In the genomic region with DNA sequence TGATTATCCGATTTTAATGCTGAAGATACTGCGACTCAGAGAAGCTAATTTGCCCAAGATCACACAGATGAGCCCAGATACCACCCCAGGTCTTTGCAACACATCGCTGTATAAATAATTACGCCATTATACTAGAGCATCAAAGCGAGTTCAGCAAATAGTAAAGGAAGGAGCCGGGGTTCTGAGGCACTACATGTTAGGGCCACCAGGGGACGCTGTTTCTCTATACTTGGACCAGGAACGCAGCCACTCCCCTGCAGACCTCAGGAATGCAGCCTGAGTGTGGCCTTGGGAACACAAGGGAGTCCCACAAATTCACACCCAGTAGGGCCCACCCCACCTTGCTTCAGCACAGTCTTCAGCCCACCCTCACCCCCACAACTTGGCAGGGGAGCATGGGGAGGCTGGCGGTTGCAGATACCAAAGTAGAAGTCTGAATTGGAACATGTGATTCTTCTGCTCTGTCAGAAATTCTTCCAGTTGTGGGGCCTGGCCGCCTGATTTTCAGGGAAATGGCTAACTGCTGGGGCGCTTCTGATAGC, we compare ENCODE assay signal across 8 cellular contexts. TPM values are rescaled to one million over a fixed set of nuclear protein-coding genes. Genes with fewer than 3 reads are reported as not detected.
DNase-seq lines count a peak whose midpoint lies in the region; ATAC-seq and TF ChIP-seq lines count a peak whose summit lies in the region.

No MANE protein-coding gene starts in this region.

- peaks cover 3% of the 10 kb centered on the region for H3K27me3 ChIP-seq in lower lobe of right lung (ENCODE audit: low read depth)

- H3K36me3 ChIP-seq in lower lobe of right lung, result no peaks in the 10 kb centered on the region

- H3K4me3 ChIP-seq in lower lobe of right lung, result no peak overlapping the region

- peak overlapping the region; percentile 96 for H3K27ac ChIP-seq in lower lobe of right lung

- no peaks in the 10 kb centered on the region for H3K9me3 ChIP-seq in lower lobe of right lung

- intact Hi-C loops in lower lobe of right lung (cut with DNase I), result loop anchor here (5.0 kb wide), 1 partner anchor 169 kb away; no protein-coding TSS in a partner anchor

- DNase-seq in ELF-1 (ENCODE audit: low read depth, low spot score), result peak; percentile 91
- DNase-seq in NCI-H460 (ENCODE audit: extremely low read depth, low read depth), result peak; percentile 60
- DNase-seq in activated CD4-positive, alpha-beta T cell treated with anti-CD3 and anti-CD28 coated beads, Interleukin-2, amount 50 U/mL, for 1 hour, result peak; percentile 72
- DNase-seq in dermis microvascular lymphatic vessel endothelial cell (ENCODE audit: low read depth in 2 of 2), result peak; percentile 57 to 72
- peak; percentile 83 for DNase-seq in lower lobe of right lung
- DNase-seq in stimulated activated CD4-positive, alpha-beta T cell treated with anti-CD3 and anti-CD28 coated beads, TNF-alpha, amount 100 ng/mL, for 1 hour (ENCODE audit: low read depth in 3 of 3, low spot score in 1 of 3), result peak; percentile 32 to 70 (median 44)

- ATAC-seq in HG03039 (IDR thresholded peaks at IDR 0.05; ENCODE audit: unreplicated experiment) (peak; percentile 50), lower lobe of right lung (peak; percentile 60 to 83), HG03045 (IDR thresholded peaks at IDR 0.05; ENCODE audit: unreplicated experiment) (no peak)

- TF ChIP-seq CTCF in lower lobe of right lung (IDR thresholded peaks at IDR 0.05), result peak; percentile 96

- H3K4me1 ChIP-seq in lower lobe of right lung, result peaks cover 46% of the 10 kb centered on the region

RNA-seq across cellular contexts. Expression of gene RYK, which starts 57.8 kb away (rescaled TPM):
- total RNA-seq in NCI-H460 (2014; rRNA removed; shearing (Covaris generic)), result 50.7 and 51.3 TPM in 2 replicates
- 28.7 and 58.2 TPM in 2 replicates for polyA plus RNA-seq in NCI-H460 (2014; cell fraction: nucleus; rRNA removed)
- total RNA-seq in dermis microvascular lymphatic vessel endothelial cell (84.0 and 96.6 TPM in 2 replicates), lower lobe of right lung (46.3 TPM)
